In genomic region chr2:175769200-175769599, GRCh38 we compare ENCODE assay signal across 21 cellular contexts.
"Had no signal": no experiment of that assay in that cellular context is flagged by ENCODE, and none has a peak within 500 bp of the region (broad histone marks: within the 10 kb centered on the region; RNA-seq: fewer than 3 reads in every experiment).

No MANE protein-coding gene starts in this region.

- H3K27ac Mint-ChIP-seq: dendritic cell treated with granulocyte-macrophage colony-stimulating factor and Interleukin-4, amounts not matched to agents 40 ng/mL and 50 ng/mL, for 4 days had no signal

- H3K4me3 Mint-ChIP-seq: dendritic cell treated with granulocyte-macrophage colony-stimulating factor and Interleukin-4, amounts not matched to agents 40 ng/mL and 50 ng/mL, for 4 days; mesothelial cell of epicardium; nephron progenitor cell had no signal

- H3K9me3 Mint-ChIP-seq: dendritic cell treated with granulocyte-macrophage colony-stimulating factor and Interleukin-4, amounts not matched to agents 40 ng/mL and 50 ng/mL, for 4 days had no signal

- DNase-seq: activated CD4-positive, alpha-beta T cell treated with anti-CD3 and anti-CD28 coated beads for 1 hour; activated CD8-positive, alpha-beta memory T cell treated with anti-CD3 and anti-CD28 coated beads for 24 hours; activated CD8-positive, alpha-beta memory T cell treated with anti-CD3 and anti-CD28 coated beads, Interleukin-2, amount 50 U/mL, for 48 hours; activated effector memory CD4-positive, alpha-beta T cell treated with Interleukin-2 at 50 U/mL for 16 hours; activated naive CD4-positive, alpha-beta T cell treated with anti-CD3 and anti-CD28 coated beads, Interleukin-2, amount 50 U/mL, for 16 hours; activated T-cell treated with anti-CD3 and anti-CD28 coated beads, Interleukin-2, amount 50 U/mL, for 48 hours; effector CD8-positive, alpha-beta T cell; islet precursor cell; nephron progenitor cell; nucleus accumbens; retina; stimulated activated CD4-positive, alpha-beta T cell treated with anti-CD3 and anti-CD28 coated beads, Interleukin-2, amount 100 ng/mL, for 24 hours; stimulated activated naive CD4-positive, alpha-beta T cell treated with Interleukin-2 at 50 U/mL for 16 hours; thyroid gland; WERI-Rb-1 had no signal

- H3K4me1 Mint-ChIP-seq: nephron progenitor cell had no signal

- H3K4me1 ChIP-seq: ascending aorta, breast epithelium, esophagus muscularis mucosa, thyroid gland had no signal

- H3K27me3 Mint-ChIP-seq: dendritic cell treated with granulocyte-macrophage colony-stimulating factor and Interleukin-4, amounts not matched to agents 40 ng/mL and 50 ng/mL, for 4 days had no signal

- H3K27ac ChIP-seq: ascending aorta, breast epithelium, esophagus muscularis mucosa, thyroid gland, WERI-Rb-1 had no signal

- H3K27me3 ChIP-seq: ascending aorta, breast epithelium, esophagus muscularis mucosa, thyroid gland had no signal

- H3K4me3 ChIP-seq: ascending aorta, breast epithelium, esophagus muscularis mucosa, lung, thyroid gland had no signal

- H3K36me3 ChIP-seq: ascending aorta, breast epithelium, esophagus muscularis mucosa, thyroid gland, WERI-Rb-1 had no signal
